Comparison of ENCODE assay signal across 3 cellular contexts in the genomic region with DNA sequence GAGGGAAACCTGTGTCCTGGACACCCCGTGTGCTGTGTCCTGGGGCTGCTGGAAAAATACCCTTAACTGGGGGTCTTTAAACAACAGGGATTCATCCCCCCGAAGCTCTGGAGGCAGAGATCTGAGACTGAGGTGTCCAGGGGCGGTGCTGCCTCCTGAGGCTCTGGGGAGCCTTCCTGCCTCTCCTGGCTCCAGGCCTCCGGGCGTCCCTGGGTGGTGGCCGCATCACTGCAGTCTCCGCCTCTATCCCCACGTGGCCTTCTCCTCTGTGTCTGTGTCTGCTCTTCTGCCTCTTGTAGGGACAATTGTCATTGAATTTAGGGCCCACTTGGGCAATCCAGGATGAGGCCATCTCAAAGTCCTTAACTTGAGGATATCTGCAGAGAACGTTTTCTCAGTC.
TF ChIP-seq lines count a peak whose summit lies in the region.

No MANE protein-coding gene starts in this region.

TF ChIP-seq in SK-N-SH, 30 proteins besides CTCF, POLR2A, EP300 and RAD21:
- TF ChIP-seq, protein P1, sequence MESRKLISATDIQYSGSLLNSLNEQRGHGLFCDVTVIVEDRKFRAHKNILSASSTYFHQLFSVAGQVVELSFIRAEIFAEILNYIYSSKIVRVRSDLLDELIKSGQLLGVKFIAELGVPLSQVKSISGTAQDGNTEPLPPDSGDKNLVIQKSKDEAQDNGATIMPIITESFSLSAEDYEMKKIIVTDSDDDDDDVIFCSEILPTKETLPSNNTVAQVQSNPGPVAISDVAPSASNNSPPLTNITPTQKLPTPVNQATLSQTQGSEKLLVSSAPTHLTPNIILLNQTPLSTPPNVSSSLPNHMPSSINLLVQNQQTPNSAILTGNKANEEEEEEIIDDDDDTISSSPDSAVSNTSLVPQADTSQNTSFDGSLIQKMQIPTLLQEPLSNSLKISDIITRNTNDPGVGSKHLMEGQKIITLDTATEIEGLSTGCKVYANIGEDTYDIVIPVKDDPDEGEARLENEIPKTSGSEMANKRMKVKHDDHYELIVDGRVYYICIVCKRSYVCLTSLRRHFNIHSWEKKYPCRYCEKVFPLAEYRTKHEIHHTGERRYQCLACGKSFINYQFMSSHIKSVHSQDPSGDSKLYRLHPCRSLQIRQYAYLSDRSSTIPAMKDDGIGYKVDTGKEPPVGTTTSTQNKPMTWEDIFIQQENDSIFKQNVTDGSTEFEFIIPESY (IDR thresholded peaks at IDR 0.05; ENCODE audit: borderline replicate concordance, low read depth), result no peak
- TF ChIP-seq, protein P2, sequence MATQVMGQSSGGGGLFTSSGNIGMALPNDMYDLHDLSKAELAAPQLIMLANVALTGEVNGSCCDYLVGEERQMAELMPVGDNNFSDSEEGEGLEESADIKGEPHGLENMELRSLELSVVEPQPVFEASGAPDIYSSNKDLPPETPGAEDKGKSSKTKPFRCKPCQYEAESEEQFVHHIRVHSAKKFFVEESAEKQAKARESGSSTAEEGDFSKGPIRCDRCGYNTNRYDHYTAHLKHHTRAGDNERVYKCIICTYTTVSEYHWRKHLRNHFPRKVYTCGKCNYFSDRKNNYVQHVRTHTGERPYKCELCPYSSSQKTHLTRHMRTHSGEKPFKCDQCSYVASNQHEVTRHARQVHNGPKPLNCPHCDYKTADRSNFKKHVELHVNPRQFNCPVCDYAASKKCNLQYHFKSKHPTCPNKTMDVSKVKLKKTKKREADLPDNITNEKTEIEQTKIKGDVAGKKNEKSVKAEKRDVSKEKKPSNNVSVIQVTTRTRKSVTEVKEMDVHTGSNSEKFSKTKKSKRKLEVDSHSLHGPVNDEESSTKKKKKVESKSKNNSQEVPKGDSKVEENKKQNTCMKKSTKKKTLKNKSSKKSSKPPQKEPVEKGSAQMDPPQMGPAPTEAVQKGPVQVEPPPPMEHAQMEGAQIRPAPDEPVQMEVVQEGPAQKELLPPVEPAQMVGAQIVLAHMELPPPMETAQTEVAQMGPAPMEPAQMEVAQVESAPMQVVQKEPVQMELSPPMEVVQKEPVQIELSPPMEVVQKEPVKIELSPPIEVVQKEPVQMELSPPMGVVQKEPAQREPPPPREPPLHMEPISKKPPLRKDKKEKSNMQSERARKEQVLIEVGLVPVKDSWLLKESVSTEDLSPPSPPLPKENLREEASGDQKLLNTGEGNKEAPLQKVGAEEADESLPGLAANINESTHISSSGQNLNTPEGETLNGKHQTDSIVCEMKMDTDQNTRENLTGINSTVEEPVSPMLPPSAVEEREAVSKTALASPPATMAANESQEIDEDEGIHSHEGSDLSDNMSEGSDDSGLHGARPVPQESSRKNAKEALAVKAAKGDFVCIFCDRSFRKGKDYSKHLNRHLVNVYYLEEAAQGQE (IDR thresholded peaks at IDR 0.05; ENCODE audit: low read depth, low read length), result no peak
- TF ChIP-seq, protein P3, sequence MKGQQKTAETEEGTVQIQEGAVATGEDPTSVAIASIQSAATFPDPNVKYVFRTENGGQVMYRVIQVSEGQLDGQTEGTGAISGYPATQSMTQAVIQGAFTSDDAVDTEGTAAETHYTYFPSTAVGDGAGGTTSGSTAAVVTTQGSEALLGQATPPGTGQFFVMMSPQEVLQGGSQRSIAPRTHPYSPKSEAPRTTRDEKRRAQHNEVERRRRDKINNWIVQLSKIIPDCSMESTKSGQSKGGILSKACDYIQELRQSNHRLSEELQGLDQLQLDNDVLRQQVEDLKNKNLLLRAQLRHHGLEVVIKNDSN (IDR thresholded peaks at IDR 0.05; ENCODE audit: borderline replicate concordance, low read depth), result no peak
- no peak for TF ChIP-seq GABPA (IDR thresholded peaks at IDR 0.05; ENCODE audit: low read depth)
- TF ChIP-seq, protein P4, sequence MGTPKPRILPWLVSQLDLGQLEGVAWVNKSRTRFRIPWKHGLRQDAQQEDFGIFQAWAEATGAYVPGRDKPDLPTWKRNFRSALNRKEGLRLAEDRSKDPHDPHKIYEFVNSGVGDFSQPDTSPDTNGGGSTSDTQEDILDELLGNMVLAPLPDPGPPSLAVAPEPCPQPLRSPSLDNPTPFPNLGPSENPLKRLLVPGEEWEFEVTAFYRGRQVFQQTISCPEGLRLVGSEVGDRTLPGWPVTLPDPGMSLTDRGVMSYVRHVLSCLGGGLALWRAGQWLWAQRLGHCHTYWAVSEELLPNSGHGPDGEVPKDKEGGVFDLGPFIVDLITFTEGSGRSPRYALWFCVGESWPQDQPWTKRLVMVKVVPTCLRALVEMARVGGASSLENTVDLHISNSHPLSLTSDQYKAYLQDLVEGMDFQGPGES (IDR thresholded peaks at IDR 0.05; ENCODE audit: low read depth, low read length), result no peak

TF ChIP-seq in SK-N-SH treated with all-trans-retinoic acid at 6 μM for 48 hours, 23 proteins besides CTCF, POLR2A, EP300 and RAD21 (continued from another document):
- TF ChIP-seq, protein P5, sequence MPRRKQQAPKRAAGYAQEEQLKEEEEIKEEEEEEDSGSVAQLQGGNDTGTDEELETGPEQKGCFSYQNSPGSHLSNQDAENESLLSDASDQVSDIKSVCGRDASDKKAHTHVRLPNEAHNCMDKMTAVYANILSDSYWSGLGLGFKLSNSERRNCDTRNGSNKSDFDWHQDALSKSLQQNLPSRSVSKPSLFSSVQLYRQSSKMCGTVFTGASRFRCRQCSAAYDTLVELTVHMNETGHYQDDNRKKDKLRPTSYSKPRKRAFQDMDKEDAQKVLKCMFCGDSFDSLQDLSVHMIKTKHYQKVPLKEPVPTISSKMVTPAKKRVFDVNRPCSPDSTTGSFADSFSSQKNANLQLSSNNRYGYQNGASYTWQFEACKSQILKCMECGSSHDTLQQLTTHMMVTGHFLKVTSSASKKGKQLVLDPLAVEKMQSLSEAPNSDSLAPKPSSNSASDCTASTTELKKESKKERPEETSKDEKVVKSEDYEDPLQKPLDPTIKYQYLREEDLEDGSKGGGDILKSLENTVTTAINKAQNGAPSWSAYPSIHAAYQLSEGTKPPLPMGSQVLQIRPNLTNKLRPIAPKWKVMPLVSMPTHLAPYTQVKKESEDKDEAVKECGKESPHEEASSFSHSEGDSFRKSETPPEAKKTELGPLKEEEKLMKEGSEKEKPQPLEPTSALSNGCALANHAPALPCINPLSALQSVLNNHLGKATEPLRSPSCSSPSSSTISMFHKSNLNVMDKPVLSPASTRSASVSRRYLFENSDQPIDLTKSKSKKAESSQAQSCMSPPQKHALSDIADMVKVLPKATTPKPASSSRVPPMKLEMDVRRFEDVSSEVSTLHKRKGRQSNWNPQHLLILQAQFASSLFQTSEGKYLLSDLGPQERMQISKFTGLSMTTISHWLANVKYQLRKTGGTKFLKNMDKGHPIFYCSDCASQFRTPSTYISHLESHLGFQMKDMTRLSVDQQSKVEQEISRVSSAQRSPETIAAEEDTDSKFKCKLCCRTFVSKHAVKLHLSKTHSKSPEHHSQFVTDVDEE (CRISPR knock-in tag; IDR thresholded peaks at IDR 0.05), result no peak
- TF ChIP-seq ZC3H10 (CRISPR knock-in tag; IDR thresholded peaks at IDR 0.05), result no peak
- TF ChIP-seq, protein P6, sequence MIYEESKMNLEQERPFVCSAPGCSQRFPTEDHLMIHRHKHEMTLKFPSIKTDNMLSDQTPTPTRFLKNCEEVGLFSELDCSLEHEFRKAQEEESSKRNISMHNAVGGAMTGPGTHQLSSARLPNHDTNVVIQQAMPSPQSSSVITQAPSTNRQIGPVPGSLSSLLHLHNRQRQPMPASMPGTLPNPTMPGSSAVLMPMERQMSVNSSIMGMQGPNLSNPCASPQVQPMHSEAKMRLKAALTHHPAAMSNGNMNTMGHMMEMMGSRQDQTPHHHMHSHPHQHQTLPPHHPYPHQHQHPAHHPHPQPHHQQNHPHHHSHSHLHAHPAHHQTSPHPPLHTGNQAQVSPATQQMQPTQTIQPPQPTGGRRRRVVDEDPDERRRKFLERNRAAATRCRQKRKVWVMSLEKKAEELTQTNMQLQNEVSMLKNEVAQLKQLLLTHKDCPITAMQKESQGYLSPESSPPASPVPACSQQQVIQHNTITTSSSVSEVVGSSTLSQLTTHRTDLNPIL (CRISPR knock-in tag; IDR thresholded peaks at IDR 0.05; ENCODE audit: low read depth), result no peak
- TF ChIP-seq OSR1 (CRISPR knock-in tag; IDR thresholded peaks at IDR 0.05), result no peak
- TF ChIP-seq RARB (CRISPR knock-in tag; IDR thresholded peaks at IDR 0.05), result no peak
- no peak for TF ChIP-seq SNAI2 (CRISPR knock-in tag; IDR thresholded peaks at IDR 0.05)
- TF ChIP-seq ISL1 (CRISPR knock-in tag; IDR thresholded peaks at IDR 0.05), result no peak
- TF ChIP-seq, protein P7, sequence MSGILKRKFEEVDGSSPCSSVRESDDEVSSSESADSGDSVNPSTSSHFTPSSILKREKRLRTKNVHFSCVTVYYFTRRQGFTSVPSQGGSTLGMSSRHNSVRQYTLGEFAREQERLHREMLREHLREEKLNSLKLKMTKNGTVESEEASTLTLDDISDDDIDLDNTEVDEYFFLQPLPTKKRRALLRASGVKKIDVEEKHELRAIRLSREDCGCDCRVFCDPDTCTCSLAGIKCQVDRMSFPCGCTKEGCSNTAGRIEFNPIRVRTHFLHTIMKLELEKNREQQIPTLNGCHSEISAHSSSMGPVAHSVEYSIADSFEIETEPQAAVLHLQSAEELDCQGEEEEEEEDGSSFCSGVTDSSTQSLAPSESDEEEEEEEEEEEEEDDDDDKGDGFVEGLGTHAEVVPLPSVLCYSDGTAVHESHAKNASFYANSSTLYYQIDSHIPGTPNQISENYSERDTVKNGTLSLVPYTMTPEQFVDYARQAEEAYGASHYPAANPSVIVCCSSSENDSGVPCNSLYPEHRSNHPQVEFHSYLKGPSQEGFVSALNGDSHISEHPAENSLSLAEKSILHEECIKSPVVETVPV (CRISPR knock-in tag; IDR thresholded peaks at IDR 0.05), result no peak
TF ChIP-seq in SK-N-SH treated with all-trans-retinoic acid at 6 μM for 48 hours: peak in this region for 0.

TF ChIP-seq in K562, 482 proteins besides CTCF, POLR2A, EP300 and RAD21 (continued from another document):
- TF ChIP-seq, protein P8, sequence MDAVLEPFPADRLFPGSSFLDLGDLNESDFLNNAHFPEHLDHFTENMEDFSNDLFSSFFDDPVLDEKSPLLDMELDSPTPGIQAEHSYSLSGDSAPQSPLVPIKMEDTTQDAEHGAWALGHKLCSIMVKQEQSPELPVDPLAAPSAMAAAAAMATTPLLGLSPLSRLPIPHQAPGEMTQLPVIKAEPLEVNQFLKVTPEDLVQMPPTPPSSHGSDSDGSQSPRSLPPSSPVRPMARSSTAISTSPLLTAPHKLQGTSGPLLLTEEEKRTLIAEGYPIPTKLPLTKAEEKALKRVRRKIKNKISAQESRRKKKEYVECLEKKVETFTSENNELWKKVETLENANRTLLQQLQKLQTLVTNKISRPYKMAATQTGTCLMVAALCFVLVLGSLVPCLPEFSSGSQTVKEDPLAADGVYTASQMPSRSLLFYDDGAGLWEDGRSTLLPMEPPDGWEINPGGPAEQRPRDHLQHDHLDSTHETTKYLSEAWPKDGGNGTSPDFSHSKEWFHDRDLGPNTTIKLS (IDR thresholded peaks at IDR 0.05; ENCODE audit: borderline replicate concordance, low read depth), result no peak
- no peak for TF ChIP-seq SMAD1 (IDR thresholded peaks at IDR 0.05; ENCODE audit: low read depth, low read length, partially characterized antibody)
- no peak for TF ChIP-seq ZNF232 (CRISPR knock-in tag; IDR thresholded peaks at IDR 0.05)
- TF ChIP-seq NFE2L1 (tag; IDR thresholded peaks at IDR 0.05; ENCODE audit: borderline replicate concordance, low read depth), result no peak
- TF ChIP-seq NFXL1 (CRISPR knock-in tag; IDR thresholded peaks at IDR 0.05), result no peak
- TF ChIP-seq SMARCA5 (IDR thresholded peaks at IDR 0.05), result no peak
